28 cellular contexts compared by ENCODE assay signal in genomic region chr18:78918707-78919106, GRCh38.
"Had no signal": no experiment of that assay in that cellular context is flagged by ENCODE, and none has a peak within 500 bp of the region (broad histone marks: within the 10 kb centered on the region; RNA-seq: fewer than 3 reads in every experiment).

No MANE protein-coding gene starts in this region.

- ATAC-seq: activated CD4-positive, alpha-beta T cell treated with anti-CD3 and anti-CD28 coated beads for 36 hours; activated CD8-positive, alpha-beta memory T cell treated with anti-CD3 and anti-CD28 coated beads, Interleukin-2, amount 10 ng/mL, durations not matched to agents 7 days and 5 days; activated CD8-positive, alpha-beta T cell treated with anti-CD3 and anti-CD28 coated beads, Interleukin-2, amount 10 ng/mL, durations not matched to agents 7 days and 5 days; activated naive CD8-positive, alpha-beta T cell treated with anti-CD3 and anti-CD28 coated beads, Interleukin-2, amount 50 U/mL, for 24 hours; body of pancreas; esophagus mucosa; T-helper 17 cell had no signal

- DNase-seq: activated CD4-positive, alpha-beta memory T cell treated with anti-CD3 and anti-CD28 coated beads for 36 hours; activated CD4-positive, alpha-beta T cell treated with anti-CD3 and anti-CD28 coated beads for 36 hours; activated CD4-positive, alpha-beta T cell treated with anti-CD3 and anti-CD28 coated beads, Interleukin-2, amount 10 ng/mL, durations not matched to agents 24 days and 14 days; activated CD4-positive, CD25-positive, alpha-beta regulatory T cell; activated CD4-positive, CD25-positive, alpha-beta regulatory T cell treated with anti-CD3 and anti-CD28 coated beads, Interleukin-2, amount 50 U/mL, for 72 hours; activated CD8-positive, alpha-beta memory T cell treated with anti-CD3 and anti-CD28 coated beads, Interleukin-2, amount 10 ng/mL, durations not matched to agents 7 days and 5 days; activated CD8-positive, alpha-beta memory T cell treated with anti-CD3 and anti-CD28 coated beads, Interleukin-2, amount 50 U/mL, for 4 hours; activated CD8-positive, alpha-beta T cell treated with anti-CD3 and anti-CD28 coated beads, Interleukin-2, amount 10 ng/mL, durations not matched to agents 7 days and 5 days; activated effector memory CD4-positive, alpha-beta T cell treated with anti-CD3 and anti-CD28 coated beads, Interleukin-2, amount 50 U/mL, for 16 hours; activated naive CD4-positive, alpha-beta T cell treated with anti-CD3 and anti-CD28 coated beads for 36 hours; activated naive CD8-positive, alpha-beta T cell treated with anti-CD3 and anti-CD28 coated beads for 36 hours; activated naive CD8-positive, alpha-beta T cell treated with anti-CD3 and anti-CD28 coated beads, Interleukin-2, amount 50 U/mL, for 24 hours; activated T-cell treated with anti-CD3 and anti-CD28 coated beads, Interleukin-2, amount 50 U/mL, for 1 hour; activated T-cell treated with anti-CD3 and anti-CD28 coated beads, Interleukin-2, amount 50 U/mL, for 48 hours; adrenal gland; amygdala; aorta; body of pancreas; effector memory CD4-positive, alpha-beta T cell; endodermal cell; T-helper 1 cell; T-helper 17 cell; T1000 had no signal

- H3K4me1 ChIP-seq: adrenal gland, body of pancreas had no signal

- H3K27me3 ChIP-seq: body of pancreas, cardiac muscle cell had no signal

- H3K4me3 ChIP-seq: adrenal gland, body of pancreas, cardiac muscle cell, coronary artery, dorsolateral prefrontal cortex had no signal

- FAIRE-seq: frontal cortex had no signal

- H3K36me3 ChIP-seq: adrenal gland, cardiac muscle cell had no signal

- H3K9me3 ChIP-seq: adrenal gland, body of pancreas had no signal

- H3K27ac ChIP-seq: adrenal gland, body of pancreas, cardiac muscle cell, coronary artery, dorsolateral prefrontal cortex had no signal
